22 cellular contexts compared by ENCODE assay signal in the genomic region with DNA sequence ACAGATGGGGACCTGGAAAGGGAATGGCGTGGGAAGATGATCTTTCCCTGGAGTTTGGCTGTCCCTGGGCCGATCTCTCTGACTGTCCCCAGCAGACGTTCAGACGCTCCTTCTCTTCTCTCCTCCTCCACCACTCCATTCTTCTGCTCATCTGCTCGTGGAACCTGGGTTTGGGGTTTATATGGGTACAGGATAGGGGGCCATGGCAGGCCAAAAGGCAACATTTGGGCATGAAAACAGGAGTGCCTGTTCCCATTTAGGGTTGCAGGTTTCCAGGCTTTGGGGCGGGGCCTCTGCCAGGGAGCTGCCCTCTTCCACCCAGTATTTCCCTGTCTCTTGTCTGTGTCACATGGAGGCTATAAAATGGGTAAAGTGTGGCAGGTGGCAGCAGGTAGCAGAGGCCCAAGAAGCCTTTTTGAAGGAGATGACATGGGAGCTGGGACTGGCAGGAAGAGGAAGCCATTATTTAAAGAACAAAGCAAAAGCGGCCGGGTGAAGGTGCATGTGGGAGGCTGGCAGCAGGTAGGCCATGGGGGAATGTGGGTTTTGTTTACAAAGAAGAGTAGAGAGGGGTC.
"Had no signal": no experiment of that assay in that cellular context is flagged by ENCODE, and none has a peak within 500 bp of the region (broad histone marks: within the 10 kb centered on the region; RNA-seq: fewer than 3 reads in every experiment).

No MANE protein-coding gene starts in this region.

- H3K4me3 ChIP-seq: K562, SJCRH30 had no signal

- H3K36me3 Mint-ChIP-seq: IgD-negative memory B cell had no signal

- DNase-seq: Kasumi-1, MM.1S, NCI-H1092 treated with DMSO at 0.1 percent for 48 hours, NCI-H1436, NCI-H187, NCI-H2029, NCI-H2081 treated with DMSO at 0.1 percent for 48 hours, NCI-H2171, NCI-H226, NCI-H446, NCI-H510A, NCI-H524 treated with DMSO at 0.1 percent for 48 hours, NCI-H69, NCI-H774, RPMI8226, SHP77 treated with DMSO at 0.1 percent for 48 hours, SJCRH30 had no signal

- H3K27ac Mint-ChIP-seq: IgD-negative memory B cell had no signal

- H3K9me3 ChIP-seq: SJCRH30 had no signal

- H3K9ac ChIP-seq: KMS-11 had no signal

- H3K4me2 ChIP-seq: KMS-11 had no signal

- ATAC-seq: K562, SK-N-SH treated with all-trans-retinoic acid at 6 μM for 48 hours had no signal

- H3K36me3 ChIP-seq: SJCRH30 had no signal

- H3K27ac ChIP-seq: HL-60, KMS-11, SJCRH30 had no signal
